8 cellular contexts compared by ENCODE assay signal in genomic region chr12:95700316-95700785, GRCh38.
DNase-seq lines count a peak whose midpoint lies in the region; ATAC-seq lines count a peak whose summit lies in the region.

No MANE protein-coding gene starts in this region.

- no peaks in the 10 kb centered on the region for H3K79me2 ChIP-seq in Karpas-422 (ENCODE audit: low read length)

- H3K27ac ChIP-seq in Karpas-422 (ENCODE audit: low read length) = no peak overlapping the region

- no peaks in the 10 kb centered on the region for H3K9me2 ChIP-seq in Karpas-422 (replicated peaks; ENCODE audit: insufficient read depth, low read length)

- ATAC-seq in GM18498 (IDR thresholded peaks at IDR 0.05; ENCODE audit: unreplicated experiment) = peak; percentile 97
- peak; percentile 95 for ATAC-seq in GM21737 (IDR thresholded peaks at IDR 0.05; ENCODE audit: unreplicated experiment)

- H3K9me3 ChIP-seq in Karpas-422 (ENCODE audit: low read length) = no peaks in the 10 kb centered on the region

- no peak overlapping the region for H3K4me2 ChIP-seq in Karpas-422 (ENCODE audit: low read depth, low read length, poor library complexity, severe bottlenecking)

- in situ Hi-C loops in KBM-7 (cut with MboI; ENCODE audit: low pct_unique_long_range_greater_than_20kb, low sequenced_read_pairs) = no loop called here

- H4K20me1 ChIP-seq in Karpas-422 (ENCODE audit: insufficient read depth, low read depth, low read length) = no peaks in the 10 kb centered on the region

- DNase-seq in LHCN-M2 (ENCODE audit: low read depth) (peak; percentile 82), glomerular visceral epithelial cell (ENCODE audit: extremely low spot score) (peak; percentile 71), C1 segment of cervical spinal cord (lab: John Stamatoyannopoulos, UW) (no peak), Karpas-422 (no peak), KBM-7 (no peak), DMS114 treated with DMSO at 0.1 percent for 48 hours (lab: John Stamatoyannopoulos, UW; ENCODE audit: unreplicated experiment) (no peak)

- H3K27me3 ChIP-seq in Karpas-422 (ENCODE audit: low read length) = no peaks in the 10 kb centered on the region

- H3K4me1 ChIP-seq in Karpas-422 (ENCODE audit: low read length) = no peaks in the 10 kb centered on the region

- H3K36me3 ChIP-seq in Karpas-422 (ENCODE audit: insufficient read depth, low read length) = no peaks in the 10 kb centered on the region

- H2AFZ ChIP-seq in Karpas-422 (ENCODE audit: low read length) = no peak overlapping the region

- H3K4me3 ChIP-seq in Karpas-422 (ENCODE audit: low read length) = no peak overlapping the region

- H3K9ac ChIP-seq in Karpas-422 (ENCODE audit: low read length) = no peak overlapping the region

Comparison
In these comparisons a context has a peak if more than half of its experiments do, and no peak if none do; other contexts are left out.
1. DNase-seq: peak in LHCN-M2 (single experiment) and glomerular visceral epithelial cell (single experiment); none in C1 segment of cervical spinal cord (0 of 14), Karpas-422 (single experiment), KBM-7 (single experiment) and DMS114 treated with DMSO at 0.1 percent for 48 hours (single experiment).